Comparison of ENCODE assay signal across 24 cellular contexts in genomic region chr10:44774676-44775401, GRCh38.
A peak's percentile ranks its signal among the peaks of the same experiment; 100 is the strongest.
DNase-seq lines count a peak whose midpoint lies in the region; ATAC-seq, FAIRE-seq and TF ChIP-seq lines count a peak whose summit lies in the region.
"Had no signal": no experiment of that assay in that cellular context is flagged by ENCODE, and none has a peak within 500 bp of the region (broad histone marks: within the 10 kb centered on the region; RNA-seq: fewer than 3 reads in every experiment).

No MANE protein-coding gene starts in this region.

- no peak overlapping the region for H3K27ac Mint-ChIP-seq in astrocyte (ENCODE audit: unreplicated experiment)
- no peak overlapping the region for H3K27ac Mint-ChIP-seq in stimulated activated memory B cell treated with anti-CD40 and anti-IgM and Interleukin-4, amounts not matched to agents 10 μg/mL and 1 μg/mL and 100 μg/mL, for 72 hours
- H3K27ac Mint-ChIP-seq: dendritic cell treated with granulocyte-macrophage colony-stimulating factor and Interleukin-4, amounts not matched to agents 40 ng/mL and 50 ng/mL, for 4 days; IgD-negative memory B cell had no signal

- H3K9me3 ChIP-seq in astrocyte (ENCODE audit: insufficient read depth, low read depth, low read length), result no peaks in the 10 kb centered on the region
- H3K9me3 ChIP-seq: spleen, stomach had no signal

- H3K9me3 Mint-ChIP-seq in astrocyte (ENCODE audit: unreplicated experiment), result no peaks in the 10 kb centered on the region
- no peaks in the 10 kb centered on the region for H3K9me3 Mint-ChIP-seq in stimulated activated memory B cell treated with anti-CD40 and anti-IgM and Interleukin-4, amounts not matched to agents 10 μg/mL and 1 μg/mL and 100 μg/mL, for 72 hours
- H3K9me3 Mint-ChIP-seq: activated T-cell treated with anti-CD3 and anti-CD28 coated beads, Interleukin-2, amount 50 U/mL, for 4 hours; dendritic cell treated with granulocyte-macrophage colony-stimulating factor and Interleukin-4, amounts not matched to agents 40 ng/mL and 50 ng/mL, for 4 days had no signal

- no peaks in the 10 kb centered on the region for H3K36me3 ChIP-seq in astrocyte (ENCODE audit: insufficient read depth, low read length)
- H3K36me3 ChIP-seq: spleen, stomach had no signal

- H3K4me1 Mint-ChIP-seq in astrocyte (ENCODE audit: low read depth, unreplicated experiment), result no peaks in the 10 kb centered on the region
- H3K4me1 Mint-ChIP-seq in stimulated activated memory B cell treated with anti-CD40 and anti-IgM and Interleukin-4, amounts not matched to agents 10 μg/mL and 1 μg/mL and 100 μg/mL, for 72 hours, result no peaks in the 10 kb centered on the region
- H3K4me1 Mint-ChIP-seq: IgD-negative memory B cell had no signal

- peak; percentile 38 for ATAC-seq in stimulated activated memory B cell treated with anti-CD40 and anti-IgM and Interleukin-4, amounts not matched to agents 10 μg/mL and 1 μg/mL and 100 μg/mL, for 72 hours
- no peak for ATAC-seq in omental fat pad (ENCODE audit: low FRiP score)
- no peak for ATAC-seq in left ventricle myocardium superior
- ATAC-seq: activated T-cell treated with anti-CD3 and anti-CD28 coated beads, Interleukin-2, amount 50 U/mL, for 4 hours had no signal

- H3K4me1 ChIP-seq in astrocyte (ENCODE audit: insufficient read depth, low read length), result peaks cover 5% of the 10 kb centered on the region
- H3K4me1 ChIP-seq: spleen had no signal

- no peaks in the 10 kb centered on the region for H3K79me2 ChIP-seq in astrocyte (ENCODE audit: insufficient read depth, low read length)

- H4K20me1 ChIP-seq in astrocyte (ENCODE audit: insufficient read depth, low read length), result no peaks in the 10 kb centered on the region

- H3K27ac ChIP-seq in astrocyte (ENCODE audit: low read depth, low read length), result no peak overlapping the region
- H3K27ac ChIP-seq: HL-60, spleen, stomach had no signal

- H3K27me3 Mint-ChIP-seq in astrocyte (ENCODE audit: low read depth, unreplicated experiment), result peaks cover 18% of the 10 kb centered on the region
- peaks cover 7% of the 10 kb centered on the region for H3K27me3 Mint-ChIP-seq in stimulated activated memory B cell treated with anti-CD40 and anti-IgM and Interleukin-4, amounts not matched to agents 10 μg/mL and 1 μg/mL and 100 μg/mL, for 72 hours
- H3K27me3 Mint-ChIP-seq: IgD-negative memory B cell had no signal

- no peaks in the 10 kb centered on the region for H3K27me3 ChIP-seq in astrocyte (ENCODE audit: insufficient read depth, low read length)
- H3K27me3 ChIP-seq: stomach had no signal

- intact Hi-C loops in left ventricle myocardium superior (cut with micrococcal nuclease), result no loop called here

- no peak overlapping the region for H3K4me3 ChIP-seq in astrocyte (ENCODE audit: insufficient read depth, low read depth, low read length)
- no peak overlapping the region for H3K4me3 ChIP-seq in foreskin fibroblast (ENCODE audit: low read depth in 1 of 2, low read length in 2 of 2)
- H3K4me3 ChIP-seq: spleen, stomach had no signal

- H2AFZ ChIP-seq in astrocyte (ENCODE audit: low read depth, low read length), result no peak overlapping the region

- H3K4me2 ChIP-seq in astrocyte (ENCODE audit: low read length), result no peak overlapping the region

- H3K4me3 Mint-ChIP-seq in astrocyte (ENCODE audit: unreplicated experiment), result no peak overlapping the region
- H3K4me3 Mint-ChIP-seq in stimulated activated memory B cell treated with anti-CD40 and anti-IgM and Interleukin-4, amounts not matched to agents 10 μg/mL and 1 μg/mL and 100 μg/mL, for 72 hours, result no peak overlapping the region
- H3K4me3 Mint-ChIP-seq: activated T-cell treated with anti-CD3 and anti-CD28 coated beads, Interleukin-2, amount 50 U/mL, for 4 hours; dendritic cell treated with granulocyte-macrophage colony-stimulating factor and Interleukin-4, amounts not matched to agents 40 ng/mL and 50 ng/mL, for 4 days; IgD-negative memory B cell had no signal

- H3K9ac ChIP-seq in astrocyte (ENCODE audit: low read length), result no peak overlapping the region

- FAIRE-seq in astrocyte (lab: Jason Lieb, UNC), result no peak
- FAIRE-seq: endothelial cell of umbilical vein had no signal

- no peaks in the 10 kb centered on the region for H3K36me3 Mint-ChIP-seq in astrocyte (ENCODE audit: low read depth, unreplicated experiment)
- no peaks in the 10 kb centered on the region for H3K36me3 Mint-ChIP-seq in stimulated activated memory B cell treated with anti-CD40 and anti-IgM and Interleukin-4, amounts not matched to agents 10 μg/mL and 1 μg/mL and 100 μg/mL, for 72 hours

- DNase-seq in H4 (ENCODE audit: low spot score), result peak; percentile 68
- DNase-seq in astrocyte (ENCODE audit: low read depth), result peak; percentile 74
- peak; percentile 23 to 71 for DNase-seq in foreskin fibroblast
- no peak for DNase-seq in omental fat pad (ENCODE audit: low spot score)
- DNase-seq in left ventricle myocardium superior, result no peak
- no peak for DNase-seq in NCI-H1048 (lab: John Stamatoyannopoulos, UW)
- DNase-seq: activated CD4-positive, alpha-beta T cell treated with anti-CD3 and anti-CD28 coated beads for 1 hour; activated naive CD4-positive, alpha-beta T cell treated with anti-CD3 and anti-CD28 coated beads, Interleukin-2, amount 50 U/mL, for 16 hours; activated T-cell treated with anti-CD3 and anti-CD28 coated beads, Interleukin-2, amount 50 U/mL, for 4 hours; Calu3; NCI-H1694; NCI-H2227 treated with DMSO at 0.1 percent for 48 hours; NCI-H774; SHP77; spleen; stimulated activated CD4-positive, alpha-beta T cell treated with anti-CD3 and anti-CD28 coated beads, Interleukin-4, amount 100 ng/mL, for 24 hours; stomach; SW 1271; trophoblast cell had no signal

- no peak for TF ChIP-seq CTCF in astrocyte (IDR thresholded peaks at IDR 0.05; ENCODE audit: insufficient read depth, low read depth, low read length)
- TF ChIP-seq CTCF in foreskin fibroblast (IDR thresholded peaks at IDR 0.05; ENCODE audit: low read depth, low read length), result no peak
- TF ChIP-seq CTCF in omental fat pad (IDR thresholded peaks at IDR 0.05), result no peak

Comparison
In these comparisons a context has a peak if more than half of its experiments do, and no peak if none do; other contexts are left out.
1. DNase-seq: peak in H4 (single experiment), astrocyte (single experiment) and foreskin fibroblast (2 of 2); none in omental fat pad (single experiment), left ventricle myocardium superior (single experiment) and NCI-H1048 (single experiment).